ENCODE assay signal across 15 cellular contexts in genomic region chrX:39418936-39419659, GRCh38.
DNase-seq lines count a peak whose midpoint lies in the region; ATAC-seq, FAIRE-seq and TF ChIP-seq lines count a peak whose summit lies in the region.
"Had no signal": no experiment of that assay in that cellular context is flagged by ENCODE, and none has a peak within 500 bp of the region (broad histone marks: within the 10 kb centered on the region; RNA-seq: fewer than 3 reads in every experiment).

No MANE protein-coding gene starts in this region.

- 60 to 70% methylated on average over 2 to 4 of the region's 17 CpGs for WGBS in gastroesophageal sphincter (ENCODE audit: low coverage in 1 of 2), 2 donors

- H3K36me3 ChIP-seq in GM23338 (ENCODE audit: insufficient read depth) (no peaks in the 10 kb centered on the region), WERI-Rb-1 (no peaks in the 10 kb centered on the region), kidney (ENCODE audit: control insufficient read depth in 1 of 2, insufficient read depth in 2 of 2, low read length in 2 of 2) (no peaks in the 10 kb centered on the region), gastrocnemius medialis (no peaks in the 10 kb centered on the region), gastroesophageal sphincter (no peaks in the 10 kb centered on the region)
- H3K36me3 ChIP-seq: esophagus muscularis mucosa, tibial artery had no signal

- H3K4me3 ChIP-seq in GM23338 (no peak overlapping the region), WERI-Rb-1 (ENCODE audit: low read depth, low read length) (no peak overlapping the region), kidney (ENCODE audit: low read length in 2 of 2) (no peak overlapping the region), gastrocnemius medialis (no peak overlapping the region), gastroesophageal sphincter (no peak overlapping the region), coronary artery (no peak overlapping the region)
- H3K4me3 ChIP-seq: esophagus muscularis mucosa, tibial artery had no signal

- H3F3A ChIP-seq in GM23338 (replicated peaks; ENCODE audit: low read depth) = no peaks in the 10 kb centered on the region

- no peaks in the 10 kb centered on the region for H3K4me1 ChIP-seq in GM23338 (ENCODE audit: insufficient read depth)
- H3K4me1 ChIP-seq in kidney (ENCODE audit: control insufficient read depth in 1 of 2, insufficient read depth in 1 of 2, low read depth in 1 of 2, low read length in 2 of 2) = peaks cover 0 to 4% of the 10 kb centered on the region in 2 donors
- no peaks in the 10 kb centered on the region for H3K4me1 ChIP-seq in gastrocnemius medialis
- H3K4me1 ChIP-seq in gastroesophageal sphincter = no peaks in the 10 kb centered on the region
- H3K4me1 ChIP-seq: tibial artery had no signal

- no peak overlapping the region for H3K27ac Mint-ChIP-seq in GM23338
- H3K27ac Mint-ChIP-seq: memory B cell had no signal

- H3K4me1 Mint-ChIP-seq in GM23338 = peaks cover 7% of the 10 kb centered on the region; the same call in 2 of the 3 replicates
- H3K4me1 Mint-ChIP-seq: central memory CD8-positive, alpha-beta T cell had no signal

- H3K9me3 ChIP-seq in WERI-Rb-1 (ENCODE audit: severe bottlenecking) (no peaks in the 10 kb centered on the region), kidney (ENCODE audit: control insufficient read depth in 1 of 2, low read length in 2 of 2) (no peaks in the 10 kb centered on the region), gastrocnemius medialis (no peaks in the 10 kb centered on the region), gastroesophageal sphincter (no peaks in the 10 kb centered on the region)
- H3K9me3 ChIP-seq: esophagus muscularis mucosa, tibial artery had no signal

- H2AFZ ChIP-seq in GM23338 = no peak overlapping the region

- ATAC-seq in GM23338 (no peak), gastrocnemius medialis (no peak), gastroesophageal sphincter (no peak)

- no peak for TF ChIP-seq POLR2A in gastrocnemius medialis (IDR thresholded peaks at IDR 0.05)
- TF ChIP-seq POLR2A in gastroesophageal sphincter (IDR thresholded peaks at IDR 0.05) = no peak

- in situ Hi-C loops in gastrocnemius medialis (cut with MboI; ENCODE audit: low sequenced_read_pairs in 4 of 4) = no loop called here

- no peak overlapping the region for H3K4me3 Mint-ChIP-seq in GM23338
- H3K4me3 Mint-ChIP-seq: CD14-positive monocyte; central memory CD8-positive, alpha-beta T cell; memory B cell had no signal

- no peaks in the 10 kb centered on the region for H4K20me1 ChIP-seq in GM23338 (replicated peaks; ENCODE audit: insufficient read depth)

- no peaks in the 10 kb centered on the region for H3K9me2 ChIP-seq in GM23338 (ENCODE audit: insufficient read depth)

- no peaks in the 10 kb centered on the region for H3K9me3 Mint-ChIP-seq in GM23338
- H3K9me3 Mint-ChIP-seq: central memory CD8-positive, alpha-beta T cell; memory B cell had no signal

- no peaks in the 10 kb centered on the region for H3K27me3 Mint-ChIP-seq in GM23338 (ENCODE audit: insufficient read depth, low read depth, poor library complexity)
- H3K27me3 Mint-ChIP-seq: activated naive CD4-positive, alpha-beta T cell treated with anti-CD3 and anti-CD28 coated beads, Interleukin-2, amount 50 U/mL, for 24 hours; central memory CD8-positive, alpha-beta T cell had no signal

- H3K4me2 ChIP-seq in GM23338 = no peak overlapping the region

- H3K27me3 ChIP-seq in GM23338 (ENCODE audit: insufficient read depth) (no peaks in the 10 kb centered on the region), WERI-Rb-1 (ENCODE audit: insufficient read depth, low read depth, severe bottlenecking) (no peaks in the 10 kb centered on the region), gastrocnemius medialis (no peaks in the 10 kb centered on the region), gastroesophageal sphincter (no peaks in the 10 kb centered on the region)
- H3K27me3 ChIP-seq: esophagus muscularis mucosa, tibial artery had no signal

- intact Hi-C loops in kidney (cut with DNase I) = no loop called here
- intact Hi-C loops in gastrocnemius medialis (cut with DNase I; ENCODE audit: low total_unique reads) = no loop called here

- FAIRE-seq in kidney (lab: Jason Lieb, UNC) = no peak
- FAIRE-seq: HTR-8/SVneo had no signal

- TF ChIP-seq CTCF in GM23338 (conservative IDR thresholded peaks at IDR 0.05; ENCODE audit: low read depth in 2 of 2) (no peak), WERI-Rb-1 (IDR thresholded peaks at IDR 0.05; ENCODE audit: low read depth, low read length) (no peak), kidney (IDR thresholded peaks at IDR 0.05; ENCODE audit: borderline replicate concordance, extremely low read depth, insufficient read depth) (no peak), gastrocnemius medialis (IDR thresholded peaks at IDR 0.05 in 4 of 5, conservative IDR thresholded peaks at IDR 0.05 in 1 of 5) (no peak), gastroesophageal sphincter (IDR thresholded peaks at IDR 0.05) (no peak), coronary artery (IDR thresholded peaks at IDR 0.05) (no peak)

- H3K79me2 ChIP-seq in GM23338 (replicated peaks; ENCODE audit: insufficient read depth) = no peaks in the 10 kb centered on the region

- H3K27ac ChIP-seq in GM23338 (ENCODE audit: low read depth) (no peak overlapping the region), WERI-Rb-1 (peak overlapping the region; percentile 31), kidney (ENCODE audit: low read depth in 2 of 2, low read length in 2 of 2) (peak overlapping the region; percentile 65 to 71), gastrocnemius medialis (peak overlapping the region in 1 of 4 donors; percentile 47), gastroesophageal sphincter (no peak overlapping the region), coronary artery (no peak overlapping the region)
- H3K27ac ChIP-seq: tibial artery had no signal

- H3K9ac ChIP-seq in kidney (ENCODE audit: low read length in 2 of 2) = no peak overlapping the region

- TF ChIP-seq EP300 in gastroesophageal sphincter (IDR thresholded peaks at IDR 0.05) = no peak

- DNase-seq in GM23338 (ENCODE audit: low spot score) (peak; percentile 2), WERI-Rb-1 (peak; percentile 36), kidney (peak; percentile 81), gastrocnemius medialis (peak; percentile 2 to 11), coronary artery (ENCODE audit: low spot score) (no peak), GM19240 (ENCODE audit: insufficient read length, low spot score) (no peak)
- DNase-seq: EL, tibial artery had no signal

- no peaks in the 10 kb centered on the region for H3K36me3 Mint-ChIP-seq in GM23338 (ENCODE audit: low read depth)
- H3K36me3 Mint-ChIP-seq: CD14-positive monocyte, memory B cell had no signal

TF ChIP-seq in GM23338, 12 proteins besides CTCF, POLR2A, EP300 and RAD21 (continues in another document):
- TF ChIP-seq ZNF462 (CRISPR knock-in tag; IDR thresholded peaks at IDR 0.05) (no peak), ZNF114 (CRISPR knock-in tag; IDR thresholded peaks at IDR 0.05) (no peak)

Comparison
In these comparisons a context has a peak if more than half of its experiments do, and no peak if none do; other contexts are left out.
1. DNase-seq: peak in GM23338 (single experiment), WERI-Rb-1 (single experiment), kidney (single experiment) and gastrocnemius medialis (2 of 2); none in coronary artery (single experiment) and GM19240 (single experiment).
2. H3K27ac ChIP-seq: peak in WERI-Rb-1 (single experiment) and kidney (2 of 2); none in GM23338 (single experiment), gastroesophageal sphincter (0 of 4) and coronary artery (0 of 2).